10 cellular contexts compared by ENCODE assay signal in genomic region chr1:201022178-201022823, GRCh38. TPM values are rescaled to one million over a fixed set of nuclear protein-coding genes. Genes with fewer than 3 reads are reported as not detected.
A peak's percentile ranks its signal among the peaks of the same experiment; 100 is the strongest.
DNase-seq lines count a peak whose midpoint lies in the region; ATAC-seq and TF ChIP-seq lines count a peak whose summit lies in the region.
"Had no signal": no experiment of that assay in that cellular context is flagged by ENCODE, and none has a peak within 500 bp of the region (broad histone marks: within the 10 kb centered on the region; RNA-seq: fewer than 3 reads in every experiment).

No MANE protein-coding gene starts in this region.

- DNase-seq in OCI-LY7 (ENCODE audit: low spot score) (peak; percentile 25), erythroblast (lab: John Stamatoyannopoulos, UW) (no peak), psoas muscle (no peak), 8988T (no peak), MV-4-11 (lab: John Stamatoyannopoulos, UW) (no peak), HFFc6 (no peak), hippocampal formation (lab: John Stamatoyannopoulos, UW) (no peak)
- DNase-seq: activated CD4-positive, CD25-positive, alpha-beta regulatory T cell; KBM-7 had no signal

- H3K4me1 Mint-ChIP-seq in HFFc6 (ENCODE audit: low read depth): peaks cover 21% of the 10 kb centered on the region

- H3K4me1 ChIP-seq in OCI-LY7 (ENCODE audit: insufficient read depth, low read length, poor library complexity, severe bottlenecking): peaks cover 86% of the 10 kb centered on the region
- peaks cover 18% of the 10 kb centered on the region for H3K4me1 ChIP-seq in psoas muscle

- H4K20me1 ChIP-seq in OCI-LY7 (ENCODE audit: insufficient read depth, low read length): no peaks in the 10 kb centered on the region

- WGBS in psoas muscle, 3 donors: 89 to 95% (median 90%) methylated on average over 4 of the region's 4 CpGs

- no peak for ATAC-seq in psoas muscle

- no peaks in the 10 kb centered on the region for H3K9me2 ChIP-seq in OCI-LY7 (ENCODE audit: insufficient read depth, low read length)

- H3K27me3 Mint-ChIP-seq in HFFc6 (ENCODE audit: insufficient read depth): peaks cover 39% of the 10 kb centered on the region

- H3K36me3 ChIP-seq in OCI-LY7 (ENCODE audit: insufficient read depth, low read length) (no peaks in the 10 kb centered on the region), psoas muscle (ENCODE audit: insufficient read depth in 1 of 2, low read depth in 1 of 2) (no peaks in the 10 kb centered on the region)

- POLR2A ChIA-PET in OCI-LY7 (lab: Charles Lee): interaction anchor here (0.6 to 1.1 kb wide), 3 partner anchors 14 to 955 kb away, joined by 3 to 4 read pairs (median 3); no protein-coding TSS in a partner anchor

- H3K4me3 ChIP-seq in GM08714 (ENCODE audit: low read length) (peak overlapping the region; percentile 76), OCI-LY7 (ENCODE audit: low read depth, low read length, poor library complexity, severe bottlenecking) (peak overlapping the region; percentile 80), psoas muscle (peak overlapping the region; percentile 66)

- no TSS peak for BruUV-seq in OCI-LY7 (replicated peaks; lab: Mats Ljungman, UMichigan)

- no peak overlapping the region for H3K27ac Mint-ChIP-seq in HFFc6

- H3K27ac ChIP-seq in OCI-LY7 (ENCODE audit: low read depth, low read length, poor library complexity, severe bottlenecking) (peak overlapping the region; percentile 97), psoas muscle (no peak overlapping the region)

- H3K4me3 Mint-ChIP-seq in HFFc6: no peak overlapping the region

- H3K36me3 Mint-ChIP-seq in HFFc6 (ENCODE audit: low read depth): no peaks in the 10 kb centered on the region

- no peaks in the 10 kb centered on the region for H3K9me3 Mint-ChIP-seq in HFFc6

- intact Hi-C loops in OCI-LY7 (cut with micrococcal nuclease; ENCODE audit: unreplicated experiment): loop anchor here (5.0 to 10.0 kb wide), 3 partner anchors 355 to 485 kb away; partner anchors contain the start of genes CSRP1, DDX59 and KIF14
- intact Hi-C loops in psoas muscle (cut with DNase I): no loop called here

- H3K9me3 ChIP-seq in OCI-LY7 (ENCODE audit: low read length): no peaks in the 10 kb centered on the region
- H3K9me3 ChIP-seq in psoas muscle: no peaks in the 10 kb centered on the region

- CTCF ChIA-PET in OCI-LY7 (lab: Charles Lee; ENCODE audit: unreplicated experiment): interaction anchor here (0.8 to 1.5 kb wide), 3 partner anchors 12 to 50 kb away, joined by 3 to 12 read pairs (median 3); no protein-coding TSS in a partner anchor

- H2AFZ ChIP-seq in OCI-LY7 (ENCODE audit: low read length): peak overlapping the region; percentile 62; the same call in 1 of the 2 replicates

- peak overlapping the region; percentile 90 for H3K4me2 ChIP-seq in OCI-LY7 (ENCODE audit: low read length)

- TF ChIP-seq CTCF in OCI-LY7 (conservative IDR thresholded peaks at IDR 0.05; ENCODE audit: low read length) (no peak), psoas muscle (IDR thresholded peaks at IDR 0.05) (no peak), HFFc6 (IDR thresholded peaks at IDR 0.05) (no peak)

- no peaks in the 10 kb centered on the region for H3K27me3 ChIP-seq in psoas muscle (ENCODE audit: insufficient read depth in 3 of 3, low read length in 2 of 3)

- peaks cover 41% of the 10 kb centered on the region for H3K79me2 ChIP-seq in OCI-LY7 (ENCODE audit: insufficient read depth, low read depth, low read length)

- peak; percentile 31 for TF ChIP-seq POLR2A in erythroblast (IDR thresholded peaks at IDR 0.05; ENCODE audit: low read length)

RNA-seq across cellular contexts. Expression of gene KIF21B, which starts 1.2 kb away (rescaled TPM):
- 25.0 and 30.5 TPM in 2 replicates for total RNA-seq in OCI-LY7 (2014; rRNA removed; shearing (Covaris generic))
- total RNA-seq in OCI-LY7 (2022) (65.7 and 72.5 TPM in 2 replicates), psoas muscle (under 1 TPM; 0.20 to 0.81 (median 0.41) TPM)
- polyA plus RNA-seq in psoas muscle: under 1 TPM; 0.04 to 0.10 (median 0.10) TPM
- not detected for total RNA-seq in HFFc6 (2021; fragmentation: NEBNext Ultra II Directional; extraction: Animal tissue kit (Norgen Biotek cat#: 25700))

Comparison
In these comparisons a context has a peak if more than half of its experiments do, and no peak if none do; other contexts are left out.
1. RNA of gene KIF21B, which starts 1.2 kb away (total RNA-seq): 25.0 to 72.5 TPM in OCI-LY7; 0.20 to 0.81 TPM in psoas muscle and not detected in HFFc6; every median in the first group is over 10 times any median in the second.
2. Peak in every context shown above with its lines, with median percentiles within 50 percentile points of each other: H3K4me3 ChIP-seq.